Comparison of ENCODE assay signal across 11 cellular contexts in genomic region chrX:123173833-123174232, GRCh38. TPM values are rescaled to one million over a fixed set of nuclear protein-coding genes. Genes with fewer than 3 reads are reported as not detected.
DNase-seq lines count a peak whose midpoint lies in the region; ATAC-seq and TF ChIP-seq lines count a peak whose summit lies in the region.
"Had no signal": no experiment of that assay in that cellular context is flagged by ENCODE, and none has a peak within 500 bp of the region (broad histone marks: within the 10 kb centered on the region; RNA-seq: fewer than 3 reads in every experiment).

No MANE protein-coding gene starts in this region.

- peak; percentile 52 for ATAC-seq in HG03175 (IDR thresholded peaks at IDR 0.05; ENCODE audit: unreplicated experiment)
- no peak for ATAC-seq in HG02840 (IDR thresholded peaks at IDR 0.05; ENCODE audit: low FRiP score, unreplicated experiment)
- ATAC-seq in activated CD4-positive, alpha-beta T cell treated with anti-CD3 and anti-CD28 coated beads for 36 hours, result no peak

- H3K27me3 Mint-ChIP-seq in activated CD4-positive, alpha-beta T cell treated with anti-CD3 and anti-CD28 coated beads for 36 hours, result peaks cover 2% of the 10 kb centered on the region

- TF ChIP-seq CTCF in kidney epithelial cell (IDR thresholded peaks at IDR 0.05; ENCODE audit: insufficient read depth, low read length, poor library complexity, severe bottlenecking), result peak; percentile 7

- H3K4me3 ChIP-seq in SK-N-MC (no peak overlapping the region), kidney epithelial cell (ENCODE audit: low read depth, low read length) (no peak overlapping the region)

- H3K27me3 ChIP-seq in kidney epithelial cell (ENCODE audit: control insufficient read depth, insufficient read depth, low read length), result no peaks in the 10 kb centered on the region

- no peaks in the 10 kb centered on the region for H3K36me3 ChIP-seq in SK-N-MC (ENCODE audit: insufficient read depth, low read length)
- no peaks in the 10 kb centered on the region for H3K36me3 ChIP-seq in kidney epithelial cell (ENCODE audit: control insufficient read depth, insufficient read depth, low read length)

- CTCF ChIA-PET in activated CD4-positive, alpha-beta T cell treated with anti-CD3 and anti-CD28 coated beads for 36 hours (lab: Charles Lee), result interaction anchor here (1.2 kb wide), 1 partner anchor 29 kb away, joined by 3 read pairs; no protein-coding TSS in a partner anchor

- H3K36me3 Mint-ChIP-seq in activated CD4-positive, alpha-beta T cell treated with anti-CD3 and anti-CD28 coated beads for 36 hours (ENCODE audit: low read depth), result no peaks in the 10 kb centered on the region
- H3K36me3 Mint-ChIP-seq: brain had no signal

- H3K9me3 Mint-ChIP-seq in activated CD4-positive, alpha-beta T cell treated with anti-CD3 and anti-CD28 coated beads for 36 hours (ENCODE audit: low read depth), result no peaks in the 10 kb centered on the region

- H3K4me1 Mint-ChIP-seq in activated CD4-positive, alpha-beta T cell treated with anti-CD3 and anti-CD28 coated beads for 36 hours, result no peaks in the 10 kb centered on the region
- H3K4me1 Mint-ChIP-seq: brain had no signal

- no peak overlapping the region for H3K9ac ChIP-seq in SK-N-MC (ENCODE audit: insufficient read length)

- H3K9me3 ChIP-seq in SK-N-MC (ENCODE audit: low read depth, low read length), result no peaks in the 10 kb centered on the region

- no peak overlapping the region for H3K27ac ChIP-seq in SK-N-MC

- H3K27ac Mint-ChIP-seq in activated CD4-positive, alpha-beta T cell treated with anti-CD3 and anti-CD28 coated beads for 36 hours, result no peak overlapping the region
- H3K27ac Mint-ChIP-seq: brain had no signal

- H3K4me3 Mint-ChIP-seq in activated CD4-positive, alpha-beta T cell treated with anti-CD3 and anti-CD28 coated beads for 36 hours, result no peak overlapping the region
- H3K4me3 Mint-ChIP-seq: brain had no signal

- POLR2A ChIA-PET in activated CD4-positive, alpha-beta T cell treated with anti-CD3 and anti-CD28 coated beads for 36 hours (lab: Charles Lee), result no interaction called here

- intact Hi-C loops in activated CD4-positive, alpha-beta T cell treated with anti-CD3 and anti-CD28 coated beads for 36 hours (cut with DNase I, micrococcal nuclease), result no loop called here

- DNase-seq in EH (ENCODE audit: low read depth), result peak; percentile 52
- peak; percentile 14 for DNase-seq in SK-N-MC (ENCODE audit: low read depth, low spot score)
- no peak for DNase-seq in kidney epithelial cell (ENCODE audit: low read depth)
- DNase-seq in HPDE6-E6E7 (ENCODE audit: extremely low spot score), result no peak
- no peak for DNase-seq in activated CD4-positive, alpha-beta T cell treated with anti-CD3 and anti-CD28 coated beads for 48 hours
- DNase-seq in activated CD4-positive, alpha-beta T cell treated with anti-CD3 and anti-CD28 coated beads for 36 hours, result no peak
- DNase-seq: activated CD8-positive, alpha-beta memory T cell treated with anti-CD3 and anti-CD28 coated beads for 24 hours; DMS153 had no signal

RNA-seq across cellular contexts. Expression of gene GRIA3, which starts 10.2 kb away (rescaled TPM):
- 0.96 and 1.4 TPM in 2 replicates for total RNA-seq in kidney epithelial cell
- total RNA-seq in activated CD4-positive, alpha-beta T cell treated with anti-CD3 and anti-CD28 coated beads for 36 hours, result not detected

Comparison
In these comparisons a context has a peak if more than half of its experiments do, and no peak if none do; other contexts are left out.
1. DNase-seq: peak in EH (single experiment) and SK-N-MC (single experiment); none in kidney epithelial cell (single experiment), HPDE6-E6E7 (single experiment), activated CD4-positive, alpha-beta T cell treated with anti-CD3 and anti-CD28 coated beads for 48 hours (single experiment) and activated CD4-positive, alpha-beta T cell treated with anti-CD3 and anti-CD28 coated beads for 36 hours (single experiment).